13 cellular contexts compared by ENCODE assay signal in the genomic region with DNA sequence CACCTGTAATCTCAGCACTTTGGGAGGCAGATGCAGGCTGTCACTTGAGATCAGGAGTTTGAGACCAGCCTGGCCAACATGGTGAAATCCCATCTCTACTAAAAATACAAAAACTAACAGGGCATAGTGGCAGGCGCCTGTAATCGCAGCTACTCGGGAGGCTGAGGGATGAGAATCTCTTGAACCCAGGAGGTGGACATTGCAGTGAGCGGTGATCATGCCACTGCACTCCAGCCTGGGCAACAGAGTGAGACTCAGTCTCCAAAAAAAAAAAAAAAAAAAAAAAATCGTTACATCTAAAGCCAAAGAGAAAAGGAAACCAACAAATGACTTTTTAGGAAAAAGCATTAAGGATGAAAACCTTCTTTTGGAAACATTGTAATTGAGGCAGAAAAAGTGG. TPM values are rescaled to one million over a fixed set of nuclear protein-coding genes. Genes with fewer than 3 reads are reported as not detected.
"Had no signal": no experiment of that assay in that cellular context is flagged by ENCODE, and none has a peak within 500 bp of the region (broad histone marks: within the 10 kb centered on the region; RNA-seq: fewer than 3 reads in every experiment).

No MANE protein-coding gene starts in this region.

RNA-seq across cellular contexts. Expression of gene TNFRSF17, which starts 14.0 kb away (rescaled TPM):
- total RNA-seq: activated CD4-positive, alpha-beta T cell treated with anti-CD3 and anti-CD28 coated beads, Interleukin-2, amount 10 ng/mL, durations not matched to agents 24 days and 14 days; activated CD8-positive, alpha-beta memory T cell treated with anti-CD3 and anti-CD28 coated beads for 36 hours; activated CD8-positive, alpha-beta T cell treated with anti-CD3 and anti-CD28 coated beads for 36 hours; activated naive CD8-positive, alpha-beta T cell treated with anti-CD3 and anti-CD28 coated beads for 36 hours; activated T-cell treated with anti-CD3 and anti-CD28 coated beads, Interleukin-2, amount 50 U/mL, for 72 hours; activated T-helper 17 cell treated with anti-CD3 and anti-CD28 coated beads, Interleukin-2, amount 50 U/mL, for 72 hours; aorta; cerebellum; PC-9; Right ventricle myocardium inferior; SK-MEL-5; T-helper 1 cell treated with Interleukin-12 subunit alpha and Interleukin-12 subunit beta and Interleukin-4 antibody, amounts not matched to agents 30 ng/mL and 1 ng/mL, for 36 hours; T-helper 2 cell treated with Interferon-gamma antibody and Interleukin-4, amounts not matched to agents 100 ng/mL and 5 ng/mL, for 36 hours had no signal
- polyA plus RNA-seq: aorta had no signal
